ENCODE assay signal across 22 cellular contexts in genomic region chr5:127367912-127368468, GRCh38.
DNase-seq lines count a peak whose midpoint lies in the region; ATAC-seq and TF ChIP-seq lines count a peak whose summit lies in the region.
"Had no signal": no experiment of that assay in that cellular context is flagged by ENCODE, and none has a peak within 500 bp of the region (broad histone marks: within the 10 kb centered on the region; RNA-seq: fewer than 3 reads in every experiment).

No MANE protein-coding gene starts in this region.

- peaks cover 44% of the 10 kb centered on the region for H3K27me3 Mint-ChIP-seq in MCF 10A (ENCODE audit: insufficient read depth, unreplicated experiment)

- TF ChIP-seq POLR2A in breast epithelium (IDR thresholded peaks at IDR 0.05), result no peak

- POLR2A ChIA-PET in MCF 10A (lab: Yijun Ruan, JAX), result no interaction called here

- H3K4me1 Mint-ChIP-seq in MCF 10A (ENCODE audit: insufficient read depth, unreplicated experiment), result peaks cover 16% of the 10 kb centered on the region
- H3K4me1 Mint-ChIP-seq: IgD-negative memory B cell had no signal

- no peak for TF ChIP-seq CTCF in MCF 10A (IDR thresholded peaks at IDR 0.05; ENCODE audit: unreplicated experiment)
- no peak for TF ChIP-seq CTCF in breast epithelium (IDR thresholded peaks at IDR 0.05)
- no peak for TF ChIP-seq CTCF in RWPE2 (IDR thresholded peaks at IDR 0.05; ENCODE audit: poor library complexity, severe bottlenecking)
- no peak for TF ChIP-seq CTCF in left lung (IDR thresholded peaks at IDR 0.05)
- TF ChIP-seq CTCF in GM13976 (IDR thresholded peaks at IDR 0.05; ENCODE audit: borderline replicate concordance, control extremely low read depth, extremely low read depth, insufficient read depth, missing control alignments), result no peak

- CTCF ChIA-PET in MCF 10A (lab: Yijun Ruan, JAX), result interaction anchor here (0.8 to 2.1 kb wide), 4 partner anchors 9 to 125 kb away, joined by 4 to 7 read pairs (median 4); no protein-coding TSS in a partner anchor

- no peaks in the 10 kb centered on the region for H3K36me3 Mint-ChIP-seq in MCF 10A (ENCODE audit: insufficient read depth, unreplicated experiment)
- H3K36me3 Mint-ChIP-seq: CD8-positive, alpha-beta T cell; IgD-negative memory B cell had no signal

- H3K4me3 Mint-ChIP-seq in MCF 10A (ENCODE audit: unreplicated experiment), result no peak overlapping the region
- H3K4me3 Mint-ChIP-seq: CD8-positive, alpha-beta T cell; H9; IgD-negative memory B cell; T-helper 1 cell treated with Interleukin-12 subunit alpha and Interleukin-12 subunit beta and Interleukin-4 antibody, amounts not matched to agents 30 μg/mL and 1 μg/mL, for 36 hours had no signal

- H3K27me3 ChIP-seq in breast epithelium (no peaks in the 10 kb centered on the region), RWPE2 (ENCODE audit: insufficient read depth, poor library complexity, severe bottlenecking) (no peaks in the 10 kb centered on the region), left lung (no peaks in the 10 kb centered on the region)
- H3K27me3 ChIP-seq: BLaER1 treated with 17β-estradiol and CSF1 and Interleukin-3, amounts not matched to agents 10 nM and 100 nM had no signal

- H3K9me3 Mint-ChIP-seq in MCF 10A (ENCODE audit: unreplicated experiment), result no peaks in the 10 kb centered on the region
- H3K9me3 Mint-ChIP-seq: CD8-positive, alpha-beta T cell; H9; IgD-negative memory B cell; T-helper 1 cell treated with Interleukin-12 subunit alpha and Interleukin-12 subunit beta and Interleukin-4 antibody, amounts not matched to agents 30 μg/mL and 1 μg/mL, for 36 hours had no signal

- ATAC-seq in RWPE2 (ENCODE audit: low read depth), result peak; percentile 21; the same call in 1 of the 3 replicates
- peak; percentile 52 for ATAC-seq in esophagus mucosa
- no peak for ATAC-seq in left lung
- ATAC-seq: CD8-positive, alpha-beta T cell; PC-3 had no signal

- H3K9me3 ChIP-seq in breast epithelium (no peaks in the 10 kb centered on the region), RWPE2 (ENCODE audit: severe bottlenecking) (no peaks in the 10 kb centered on the region), left lung (no peaks in the 10 kb centered on the region)
- H3K9me3 ChIP-seq: BLaER1 treated with 17β-estradiol and CSF1 and Interleukin-3, amounts not matched to agents 10 nM and 100 nM had no signal

- H3K27ac ChIP-seq in breast epithelium (peak overlapping the region in 1 of 2 donors; percentile 28), RWPE2 (ENCODE audit: poor library complexity, severe bottlenecking) (no peak overlapping the region), left lung (no peak overlapping the region)
- H3K27ac ChIP-seq: BLaER1 treated with 17β-estradiol and CSF1 and Interleukin-3, amounts not matched to agents 10 nM and 100 nM had no signal

- in situ Hi-C loops in GM13976 (cut with MboI; ENCODE audit: low sequenced_read_pairs, unreplicated experiment), result no loop called here

- H3K4me1 ChIP-seq in breast epithelium (no peaks in the 10 kb centered on the region), RWPE2 (ENCODE audit: insufficient read depth, poor library complexity, severe bottlenecking) (no peaks in the 10 kb centered on the region), left lung (no peaks in the 10 kb centered on the region)
- H3K4me1 ChIP-seq: BLaER1 treated with 17β-estradiol and CSF1 and Interleukin-3, amounts not matched to agents 10 nM and 100 nM had no signal

- BruUV-seq in MCF 10A (replicated peaks; lab: Mats Ljungman, UMichigan), result no TSS peak

- no peak overlapping the region for H3K4me3 ChIP-seq in breast epithelium
- H3K4me3 ChIP-seq in RWPE2 (ENCODE audit: severe bottlenecking), result no peak overlapping the region
- H3K4me3 ChIP-seq in left lung, result no peak overlapping the region
- H3K4me3 ChIP-seq: BLaER1 treated with 17β-estradiol and CSF1 and Interleukin-3, amounts not matched to agents 10 nM and 100 nM had no signal

- H3K27ac Mint-ChIP-seq in MCF 10A (ENCODE audit: low read depth, unreplicated experiment), result no peak overlapping the region
- H3K27ac Mint-ChIP-seq: CD8-positive, alpha-beta T cell; IgD-negative memory B cell; T-helper 1 cell treated with Interleukin-12 subunit alpha and Interleukin-12 subunit beta and Interleukin-4 antibody, amounts not matched to agents 30 μg/mL and 1 μg/mL, for 36 hours had no signal

- H3K36me3 ChIP-seq in breast epithelium (no peaks in the 10 kb centered on the region), RWPE2 (ENCODE audit: low read depth) (no peaks in the 10 kb centered on the region), left lung (no peaks in the 10 kb centered on the region)
- H3K36me3 ChIP-seq: BLaER1 treated with 17β-estradiol and CSF1 and Interleukin-3, amounts not matched to agents 10 nM and 100 nM had no signal

- intact Hi-C loops in MCF 10A (cut with micrococcal nuclease), result no loop called here
- intact Hi-C loops in breast epithelium (cut with DNase I; ENCODE audit: low total_unique reads), result loop anchor here (10.0 kb wide), 1 partner anchor 1793 kb away; no protein-coding TSS in a partner anchor
- intact Hi-C loops in left lung (cut with DNase I), result no loop called here

- DNase-seq in MCF 10A (ENCODE audit: unreplicated experiment) (peak; percentile 40), breast epithelium (ENCODE audit: low spot score in 2 of 2) (no peak), RWPE2 (ENCODE audit: low spot score) (no peak), left lung (no peak), GM13976 (ENCODE audit: low spot score) (no peak)
- no peak for DNase-seq in activated CD8-positive, alpha-beta memory T cell treated with anti-CD3 and anti-CD28 coated beads, Interleukin-2, amount 50 U/mL, for 48 hours
- DNase-seq: Calu3; CD8-positive, alpha-beta T cell; DND-41; H9; Kasumi-1; NCI-H1417 treated with DMSO at 0.1 percent for 48 hours; NCI-H1930; NCI-H226; NCI-H526; PC-3; RPMI8226; SIG-M5 had no signal
